19 cellular contexts compared by ENCODE assay signal in the genomic region with DNA sequence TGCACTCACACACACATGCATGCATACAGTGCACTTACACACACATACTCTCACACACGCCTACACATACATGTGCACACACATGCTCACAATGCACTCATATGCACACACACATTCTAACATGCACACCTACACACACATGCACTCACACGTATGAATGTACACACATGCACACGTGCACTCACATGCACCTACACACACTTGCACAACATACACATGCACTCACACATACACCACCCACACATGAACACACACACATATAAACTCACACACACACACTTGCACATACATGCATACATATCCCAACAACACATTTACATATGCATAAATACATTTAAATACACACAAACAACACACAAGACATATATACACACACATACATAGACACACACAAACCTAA. TPM values are rescaled to one million over a fixed set of nuclear protein-coding genes. Genes with fewer than 3 reads are reported as not detected.
DNase-seq lines count a peak whose midpoint lies in the region; ATAC-seq, FAIRE-seq and TF ChIP-seq lines count a peak whose summit lies in the region.
"Had no signal": no experiment of that assay in that cellular context is flagged by ENCODE, and none has a peak within 500 bp of the region (broad histone marks: within the 10 kb centered on the region; RNA-seq: fewer than 3 reads in every experiment).

No MANE protein-coding gene starts in this region.

- no peaks in the 10 kb centered on the region for H3K27me3 ChIP-seq in GM12878 (replicated peaks in 1 of 2; ENCODE audit: control insufficient read depth in 2 of 2, insufficient read depth in 2 of 2, low read length in 1 of 2)
- H3K27me3 ChIP-seq in endodermal cell (ENCODE audit: control insufficient read depth, insufficient read depth, low read length, poor library complexity, severe bottlenecking): no peaks in the 10 kb centered on the region
- no peaks in the 10 kb centered on the region for H3K27me3 ChIP-seq in psoas muscle (ENCODE audit: insufficient read depth in 3 of 3, low read length in 2 of 3)
- no peaks in the 10 kb centered on the region for H3K27me3 ChIP-seq in small intestine (ENCODE audit: control insufficient read depth in 2 of 2, insufficient read depth in 2 of 2, low read length in 2 of 2)
- H3K27me3 ChIP-seq: BLaER1 treated with 17β-estradiol and CSF1 and Interleukin-3, amounts not matched to agents 10 nM and 100 nM had no signal

- no peak for TF ChIP-seq EP300 in GM12878 (IDR thresholded peaks at IDR 0.05; ENCODE audit: borderline replicate concordance in 1 of 2, control insufficient read depth in 1 of 2, low read depth in 2 of 2, low read length in 2 of 2)

- H3K27ac Mint-ChIP-seq in endodermal cell: no peak overlapping the region
- H3K27ac Mint-ChIP-seq: B cell; CD4-positive, CD25-positive, alpha-beta regulatory T cell; CD8-positive, alpha-beta memory T cell; H9 had no signal

- TF ChIP-seq CTCF in HEK293 (tag by site-specific recombination; IDR thresholded peaks at IDR 0.05) (no peak), GM12878 (IDR thresholded peaks at IDR 0.05 in 2 of 3, conservative IDR thresholded peaks at IDR 0.05 in 1 of 3; ENCODE audit: control insufficient read depth in 2 of 3, extremely low read depth in 1 of 3, insufficient read depth in 1 of 3, low read depth in 3 of 3, low read length in 3 of 3) (no peak), endodermal cell (conservative IDR thresholded peaks at IDR 0.05) (no peak), psoas muscle (IDR thresholded peaks at IDR 0.05) (no peak)

- WGBS in GM12878 (ENCODE audit: insufficient coverage, insufficient replicate concordance, low lambda C conversion rate, missing lambda C conversion rate): 77% methylated on average over 3 of the region's 3 CpGs
- 62% methylated on average over 3 of the region's 3 CpGs; no CpG with 5 or more reads in 1 of the 2 experiments for WGBS in endodermal cell (ENCODE audit: insufficient coverage in 1 of 2, insufficient read length in 1 of 2), 2 experiments
- WGBS in psoas muscle, 3 donors: 61 to 89% (median 84%) methylated on average over 3 of the region's 3 CpGs
- WGBS in small intestine, 3 donors: 70 to 89% (median 82%) methylated on average over 3 of the region's 3 CpGs

- peaks cover 90% of the 10 kb centered on the region for H3K36me3 Mint-ChIP-seq in endodermal cell (ENCODE audit: low read depth)

- SMC1A ChIA-PET in GM12878 (lab: Charles Lee; ENCODE audit: uncharacterized antibody, unreplicated experiment): no interaction called here

- no peak overlapping the region for H3K4me2 ChIP-seq in GM12878 (ENCODE audit: control insufficient read depth, insufficient read depth)
- H3K4me2 ChIP-seq: BLaER1 treated with 17β-estradiol and CSF1 and Interleukin-3, amounts not matched to agents 10 nM and 100 nM; KMS-11 had no signal

- no peaks in the 10 kb centered on the region for H3K4me1 Mint-ChIP-seq in endodermal cell
- H3K4me1 Mint-ChIP-seq: B cell had no signal

- BruUV-seq in GM12878 (replicated peaks; lab: Mats Ljungman, UMichigan): no TSS peak

- FAIRE-seq in GM12878 (lab: Jason Lieb, UNC) (no peak), small intestine (lab: Jason Lieb, UNC) (no peak)
- FAIRE-seq: D721Med, G401.6 had no signal

- peaks cover 54% of the 10 kb centered on the region for H3K9me3 Mint-ChIP-seq in endodermal cell

- H3K4me1 ChIP-seq in HEK293 (ENCODE audit: control insufficient read depth, insufficient read depth, low read length) (no peaks in the 10 kb centered on the region), GM12878 (ENCODE audit: control insufficient read depth, insufficient read depth, low read length) (no peaks in the 10 kb centered on the region), endodermal cell (ENCODE audit: control insufficient read depth, insufficient read depth, low read length) (no peaks in the 10 kb centered on the region), psoas muscle (peaks cover 66% of the 10 kb centered on the region), small intestine (ENCODE audit: control insufficient read depth in 2 of 2, insufficient read depth in 1 of 2, low read depth in 1 of 2, low read length in 1 of 2) (no peaks in the 10 kb centered on the region)
- H3K4me1 ChIP-seq: BLaER1 treated with 17β-estradiol and CSF1 and Interleukin-3, amounts not matched to agents 10 nM and 100 nM had no signal

- in situ Hi-C loops in GM12878 (cut with MboI): no loop called here

- CTCF ChIA-PET in HEK293 (lab: Yijun Ruan, JAX) (interaction anchor here (0.5 to 1.2 kb wide), 2 partner anchors 11 to 36 kb away, joined by 3 read pairs; no protein-coding TSS in a partner anchor), GM12878 (lab: Yijun Ruan, JAX) (no interaction called here)

- intact Hi-C loops in GM12878 (cut with micrococcal nuclease; ENCODE audit: unreplicated experiment) (no loop called here), psoas muscle (cut with DNase I) (no loop called here)

- TF ChIP-seq POLR2A in GM12878 (IDR thresholded peaks at IDR 0.05; ENCODE audit: low read depth, low read length): no peak

- H3K36me3 ChIP-seq in HEK293 (ENCODE audit: control insufficient read depth in 2 of 2, insufficient read depth in 1 of 2, low read length in 2 of 2) (peaks cover 8 to 17% of the 10 kb centered on the region in 2 experiments), GM12878 (ENCODE audit: control insufficient read depth in 2 of 2, insufficient read depth in 2 of 2, low read length in 1 of 2) (no peaks in the 10 kb centered on the region), endodermal cell (ENCODE audit: control insufficient read depth, insufficient read depth, low read length) (peaks cover 66% of the 10 kb centered on the region), psoas muscle (ENCODE audit: insufficient read depth in 1 of 2, low read depth in 1 of 2) (peaks cover 9 to 88% of the 10 kb centered on the region in 2 donors), small intestine (ENCODE audit: control insufficient read depth in 2 of 2, insufficient read depth in 2 of 2, low read length in 2 of 2) (peaks cover 0 to 3% of the 10 kb centered on the region in 2 donors)

- no peak for ATAC-seq in GM12878
- peak in 3 of 4 donors; percentile 1 to 19 (median 12) for ATAC-seq in psoas muscle

- H2AFZ ChIP-seq in GM12878 (ENCODE audit: control insufficient read depth, low read depth, low read length): no peak overlapping the region

- H3K27ac ChIP-seq in HEK293 (ENCODE audit: extremely low read depth, low read depth, low read length) (no peak overlapping the region), GM12878 (ENCODE audit: control insufficient read depth, insufficient read depth) (no peak overlapping the region), endodermal cell (ENCODE audit: low read depth, low read length) (no peak overlapping the region), psoas muscle (no peak overlapping the region), small intestine (ENCODE audit: low read depth in 1 of 2, low read length in 1 of 2) (no peak overlapping the region)
- H3K27ac ChIP-seq: BLaER1 treated with 17β-estradiol and CSF1 and Interleukin-3, amounts not matched to agents 10 nM and 100 nM; HL-60; KMS-11 had no signal

- no peak for TF ChIP-seq RAD21 in GM12878 (IDR thresholded peaks at IDR 0.05; ENCODE audit: insufficient read depth, low read depth, low read length)

- no peaks in the 10 kb centered on the region for H3K27me3 Mint-ChIP-seq in endodermal cell (ENCODE audit: insufficient read depth)
- H3K27me3 Mint-ChIP-seq: B cell; CD4-positive, CD25-positive, alpha-beta regulatory T cell; CD8-positive, alpha-beta memory T cell had no signal

- H3K9me3 ChIP-seq in HEK293 (ENCODE audit: control insufficient read depth, insufficient read depth, low read depth, low read length) (no peaks in the 10 kb centered on the region), GM12878 (replicated peaks; ENCODE audit: control insufficient read depth, insufficient read depth, low read length) (peaks cover 2% of the 10 kb centered on the region; the same call in 2 of the 3 replicates), endodermal cell (ENCODE audit: control insufficient read depth, low read length) (peaks cover 68% of the 10 kb centered on the region), psoas muscle (no peaks in the 10 kb centered on the region), small intestine (ENCODE audit: control insufficient read depth, low read depth) (peaks cover 4% of the 10 kb centered on the region)

- H3K4me3 ChIP-seq in HEK293 (ENCODE audit: low read depth, low read length): no peak overlapping the region
- no peak overlapping the region for H3K4me3 ChIP-seq in GM12878
- no peak overlapping the region for H3K4me3 ChIP-seq in endodermal cell (ENCODE audit: low read length)
- H3K4me3 ChIP-seq in psoas muscle: no peak overlapping the region
- H3K4me3 ChIP-seq in small intestine (ENCODE audit: low read depth in 1 of 2, low read length in 2 of 2): no peak overlapping the region
- H3K4me3 ChIP-seq: BLaER1 treated with 17β-estradiol and CSF1 and Interleukin-3, amounts not matched to agents 10 nM and 100 nM had no signal

- no peak overlapping the region for H3K4me3 Mint-ChIP-seq in endodermal cell
- H3K4me3 Mint-ChIP-seq: B cell; CD4-positive, CD25-positive, alpha-beta regulatory T cell; CD8-positive, alpha-beta memory T cell; H9 had no signal

- no peaks in the 10 kb centered on the region for H3K79me2 ChIP-seq in GM12878 (ENCODE audit: control insufficient read depth, insufficient read depth, low read length)

- RAD21 ChIA-PET in GM12878 (lab: Charles Lee; ENCODE audit: unreplicated experiment): no interaction called here

- POLR2A ChIA-PET in HEK293 (lab: Yijun Ruan, JAX): no interaction called here
- POLR2A ChIA-PET in GM12878 (lab: Charles Lee): no interaction called here

- no peaks in the 10 kb centered on the region for H4K20me1 ChIP-seq in GM12878 (ENCODE audit: control insufficient read depth, insufficient read depth)
- H4K20me1 ChIP-seq: BLaER1 treated with 17β-estradiol and CSF1 and Interleukin-3, amounts not matched to agents 10 nM and 100 nM had no signal

- H3K9ac ChIP-seq in GM12878 (ENCODE audit: control insufficient read depth, insufficient read depth, low read length): no peak overlapping the region
- H3K9ac ChIP-seq in endodermal cell (ENCODE audit: extremely low read depth, low read length, poor library complexity, severe bottlenecking): no peak overlapping the region
- H3K9ac ChIP-seq: BLaER1 treated with 17β-estradiol and CSF1 and Interleukin-3, amounts not matched to agents 10 nM and 100 nM; KMS-11 had no signal

- DNase-seq in GM12878 (ENCODE audit: low read depth, low spot score): no peak
- DNase-seq in endodermal cell: peak; percentile 17
- no peak for DNase-seq in psoas muscle
- DNase-seq in HCEC 1CT: no peak
- no peak for DNase-seq in small intestine
- DNase-seq in CD1c-positive myeloid dendritic cell (ENCODE audit: extremely low spot score): no peak
- DNase-seq in amygdala (lab: John Stamatoyannopoulos, UW): no peak
- DNase-seq: CD4-positive, CD25-positive, alpha-beta regulatory T cell; CD8-positive, alpha-beta memory T cell; COR-L47; GOT3; H9 had no signal

RNA-seq across cellular contexts. Expression of a gene that starts 30.6 kb away (rescaled TPM):
- total RNA-seq in GM12878 (2013; cell fraction: nucleolus; rRNA removed): 4.8 and 6.7 TPM in 2 replicates
- total RNA-seq in GM12878 (2014; rRNA removed): 0.11 and 0.34 TPM in 2 replicates
- total RNA-seq in GM12878 (2014; rRNA removed; fragmentation: Illumina TruSeq; extraction: Trizol): 0.04 and 0.05 TPM in 2 replicates
- 0.11 and 0.36 TPM in 2 replicates for total RNA-seq in GM12878 (2021)
- 0.04 TPM for polyA plus RNA-seq in GM12878 (2011; ENCODE audit: low read depth)
- polyA plus RNA-seq in GM12878 (2011; rRNA removed): 0.07 and 0.18 TPM in 2 replicates
- 0.48 and 0.49 TPM in 2 replicates for polyA plus RNA-seq in GM12878 (2011; cell fraction: cytosol; rRNA removed)
- 1.3 and 2.0 TPM in 2 replicates for polyA plus RNA-seq in GM12878 (2011; cell fraction: nucleus; rRNA removed)
- polyA plus RNA-seq in GM12878 (2012): 0.18 and 1.00 TPM in 2 replicates
- polyA plus RNA-seq in GM12878 (2014; fragmentation: Illumina TruSeq; extraction: Trizol): 0.03 TPM in 1 of 2 replicates, not detected in the other
- not detected for polyA plus RNA-seq in GM12878 (2014; fragmentation: Nextera tagmentation; extraction: Ambion mirVana)
- polyA plus RNA-seq in GM12878 (2014; rRNA removed): 0.01 and 0.30 TPM in 2 replicates
- under 1 TPM; 0.06 to 0.09 TPM for polyA plus RNA-seq in GM12878 (2016; fragmentation: Nextera tagmentation; extraction: Ambion mirVana)
- polyA minus RNA-seq in GM12878 (2011; rRNA and poly(A)+ RNA removed): 0.37 and 0.93 TPM in 2 replicates
- polyA minus RNA-seq in GM12878 (2011; cell fraction: cytosol; rRNA and poly(A)+ RNA removed): 0.21 and 0.27 TPM in 2 replicates
- 0.48 and 0.86 TPM in 2 replicates for polyA minus RNA-seq in GM12878 (2011; cell fraction: nucleus; rRNA and poly(A)+ RNA removed)
- total RNA-seq in endodermal cell: 10 to 100 TPM; 53.7 to 68.9 TPM
- polyA plus RNA-seq in endodermal cell (2013, experiment 1 of 2): 17.7 TPM
- polyA plus RNA-seq in endodermal cell (2013, experiment 2 of 2): 15.0 TPM
- 1,000 to 10,000 TPM; 1,061 to 1,869 (median 1,568) TPM for total RNA-seq in psoas muscle
- polyA plus RNA-seq in psoas muscle: 100 to 1,000 TPM; 397 to 658 (median 442) TPM
- 1 to 10 TPM; 3.6 to 5.9 (median 5.4) TPM for polyA plus RNA-seq in small intestine

Comparison
In these comparisons a context has a peak if more than half of its experiments do, and no peak if none do; other contexts are left out.
1. RNA of a gene that starts 30.6 kb away (total RNA-seq): 1,061 to 1,869 TPM in psoas muscle and 53.7 to 68.9 TPM in endodermal cell; 0.04 to 6.7 TPM in GM12878; every median in the first group is over 4 times any median in the second.